ENCODE assay signal across 20 cellular contexts in the genomic region with DNA sequence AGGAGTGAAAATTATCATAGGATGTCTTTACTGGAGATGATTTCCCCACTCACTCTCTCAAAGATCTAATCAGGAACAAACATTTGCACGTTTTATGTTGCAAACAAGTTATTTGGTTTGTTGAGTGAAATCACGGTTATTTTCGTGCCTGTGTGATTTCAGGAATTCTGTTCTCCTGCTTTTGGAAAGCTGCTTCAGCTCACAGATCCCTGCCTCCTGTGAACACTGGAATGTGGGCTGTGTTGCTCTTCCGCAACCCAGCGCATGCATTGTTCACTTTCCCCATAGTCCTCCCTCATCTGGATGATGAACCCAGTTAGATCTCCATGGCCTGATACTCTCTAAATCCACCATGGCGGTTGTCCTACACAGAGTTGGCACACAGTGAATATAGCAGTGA.
DNase-seq lines count a peak whose midpoint lies in the region; ATAC-seq and TF ChIP-seq lines count a peak whose summit lies in the region.
"Had no signal": no experiment of that assay in that cellular context is flagged by ENCODE, and none has a peak within 500 bp of the region (broad histone marks: within the 10 kb centered on the region; RNA-seq: fewer than 3 reads in every experiment).

No MANE protein-coding gene starts in this region.

- H3K9me3 ChIP-seq in left ventricle myocardium inferior (replicated peaks) (no peaks in the 10 kb centered on the region), A673 (ENCODE audit: low read depth, low read length, poor library complexity, severe bottlenecking) (no peaks in the 10 kb centered on the region)
- H3K9me3 ChIP-seq: BE2C, HAP-1, SJCRH30 had no signal

- H3K4me1 Mint-ChIP-seq in endothelial cell (ENCODE audit: unreplicated experiment) (peaks cover 47% of the 10 kb centered on the region), neural crest cell (peaks cover 10% of the 10 kb centered on the region)
- H3K4me1 Mint-ChIP-seq: CD4-positive, alpha-beta memory T cell had no signal

- intact Hi-C loops in left ventricle myocardium inferior (cut with micrococcal nuclease): no loop called here
- intact Hi-C loops in left cardiac atrium (cut with DNase I): no loop called here
- intact Hi-C loops in A673 (cut with micrococcal nuclease; ENCODE audit: unreplicated experiment): no loop called here

- no peaks in the 10 kb centered on the region for H3K27me3 ChIP-seq in left ventricle myocardium inferior (ENCODE audit: low read depth)
- no peaks in the 10 kb centered on the region for H3K27me3 ChIP-seq in A673 (replicated peaks; ENCODE audit: insufficient read depth, low read depth, low read length, poor library complexity)
- H3K27me3 ChIP-seq: SJCRH30 had no signal

- TF ChIP-seq CTCF in left ventricle myocardium inferior (IDR thresholded peaks at IDR 0.05; ENCODE audit: borderline replicate concordance) (no peak), endothelial cell (IDR thresholded peaks at IDR 0.05; ENCODE audit: unreplicated experiment) (no peak), neural crest cell (conservative IDR thresholded peaks at IDR 0.05) (no peak), A673 (conservative IDR thresholded peaks at IDR 0.05; ENCODE audit: low read depth, low read length) (no peak)

- no TSS peak for BruUV-seq in A673 (replicated peaks; lab: Mats Ljungman, UMichigan)

- H3K27me3 Mint-ChIP-seq in endothelial cell (ENCODE audit: unreplicated experiment): no peaks in the 10 kb centered on the region
- no peaks in the 10 kb centered on the region for H3K27me3 Mint-ChIP-seq in neural crest cell (ENCODE audit: low read depth)
- H3K27me3 Mint-ChIP-seq: CD4-positive, alpha-beta memory T cell had no signal

- H3K27ac Mint-ChIP-seq in endothelial cell (ENCODE audit: unreplicated experiment): peak overlapping the region; percentile 13
- H3K27ac Mint-ChIP-seq in neural crest cell (ENCODE audit: unreplicated experiment): peak overlapping the region; percentile 14
- H3K27ac Mint-ChIP-seq: CD4-positive, alpha-beta memory T cell had no signal

- ATAC-seq in left cardiac atrium (no peak), GM21515 (IDR thresholded peaks at IDR 0.05; ENCODE audit: unreplicated experiment) (no peak)

- peaks cover 7% of the 10 kb centered on the region for H3K36me3 Mint-ChIP-seq in endothelial cell (ENCODE audit: low read depth, unreplicated experiment)
- H3K36me3 Mint-ChIP-seq in neural crest cell (ENCODE audit: low read depth): no peaks in the 10 kb centered on the region
- H3K36me3 Mint-ChIP-seq: CD4-positive, alpha-beta memory T cell had no signal

- POLR2A ChIA-PET in A673 (lab: Charles Lee; ENCODE audit: low non-redundant PET): no interaction called here

- peaks cover 90% of the 10 kb centered on the region for H3K4me1 ChIP-seq in left ventricle myocardium inferior
- H3K4me1 ChIP-seq in A673 (ENCODE audit: insufficient read depth, low read length, poor library complexity, severe bottlenecking): peaks cover 23% of the 10 kb centered on the region
- H3K4me1 ChIP-seq: BE2C, SJCRH30 had no signal

- H3K4me3 Mint-ChIP-seq in endothelial cell (ENCODE audit: unreplicated experiment): no peak overlapping the region
- no peak overlapping the region for H3K4me3 Mint-ChIP-seq in neural crest cell
- H3K4me3 Mint-ChIP-seq: CD4-positive, alpha-beta memory T cell had no signal

- H3K9me3 Mint-ChIP-seq in endothelial cell (ENCODE audit: unreplicated experiment): no peaks in the 10 kb centered on the region
- H3K9me3 Mint-ChIP-seq in neural crest cell: no peaks in the 10 kb centered on the region
- H3K9me3 Mint-ChIP-seq: CD4-positive, alpha-beta memory T cell had no signal

- H3K4me3 ChIP-seq in left ventricle myocardium inferior (no peak overlapping the region), A673 (ENCODE audit: low read depth, low read length, poor library complexity, severe bottlenecking) (no peak overlapping the region)
- H3K4me3 ChIP-seq: HAP-1, SJCRH30 had no signal

- DNase-seq in left ventricle myocardium inferior (no peak), left cardiac atrium (no peak), endothelial cell (ENCODE audit: low spot score) (no peak), neural crest cell (ENCODE audit: low read depth, low spot score) (no peak), A673 (ENCODE audit: low spot score) (no peak), NCI-H1436 treated with DMSO at 0.1 percent for 48 hours (lab: John Stamatoyannopoulos, UW) (no peak)
- no peak for DNase-seq in stimulated activated naive CD4-positive, alpha-beta T cell treated with Interleukin-2 at 50 U/mL for 16 hours (lab: John Stamatoyannopoulos, UW)
- DNase-seq: BE2C; Calu3; CD4-positive, alpha-beta memory T cell; NCI-H1105 treated with DMSO at 0.1 percent for 48 hours; NCI-H187; NCI-H2107; NCI-H524; NCI-H82; SJCRH30; SW 1271 had no signal

- CTCF ChIA-PET in A673 (lab: Charles Lee): no interaction called here

- peak overlapping the region; percentile 53 for H3K27ac ChIP-seq in left ventricle myocardium inferior (replicated peaks)
- no peak overlapping the region for H3K27ac ChIP-seq in A673 (ENCODE audit: low read depth, low read length, poor library complexity, severe bottlenecking)
- H3K27ac ChIP-seq: 22Rv1, SJCRH30 had no signal

- H3K36me3 ChIP-seq in left ventricle myocardium inferior (no peaks in the 10 kb centered on the region), A673 (ENCODE audit: insufficient read depth, low read length, poor library complexity, severe bottlenecking) (no peaks in the 10 kb centered on the region)
- H3K36me3 ChIP-seq: BE2C, HAP-1, SJCRH30 had no signal
